In the genomic region with DNA sequence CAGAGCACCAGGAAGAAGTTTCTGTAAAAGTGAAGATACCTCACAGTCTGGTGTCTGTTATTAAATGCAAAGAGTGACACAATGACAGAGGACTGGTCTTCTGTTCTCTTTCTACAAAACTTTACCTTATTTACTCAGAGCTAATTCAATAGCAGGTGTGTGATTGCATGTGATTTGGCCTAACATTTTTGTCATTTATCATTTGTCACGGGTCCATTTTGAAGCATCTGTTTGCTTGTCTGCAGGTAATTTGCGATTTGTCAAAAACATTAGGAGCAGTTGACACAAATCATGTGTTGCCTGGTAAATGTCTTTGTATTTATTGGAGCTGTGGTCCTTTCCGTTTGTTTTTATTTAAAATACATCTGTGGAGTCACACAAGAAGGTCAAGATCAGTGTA, we compare ENCODE assay signal across 21 cellular contexts.
"Had no signal": no experiment of that assay in that cellular context is flagged by ENCODE, and none has a peak within 500 bp of the region (broad histone marks: within the 10 kb centered on the region; RNA-seq: fewer than 3 reads in every experiment).

No MANE protein-coding gene starts in this region.

- ATAC-seq: activated CD8-positive, alpha-beta T cell treated with anti-CD3 and anti-CD28 coated beads, Interleukin-2, amount 10 ng/mL, durations not matched to agents 7 days and 5 days; activated naive CD8-positive, alpha-beta T cell treated with anti-CD3 and anti-CD28 coated beads, Interleukin-2, amount 50 U/mL, for 24 hours; body of pancreas; gastroesophageal sphincter; heart left ventricle; left ventricle myocardium superior; natural killer cell had no signal

- DNase-seq: activated CD4-positive, alpha-beta T cell treated with anti-CD3 and anti-CD28 coated beads, Interleukin-2, amount 10 ng/mL, durations not matched to agents 7 days and 5 days; activated CD4-positive, CD25-positive, alpha-beta regulatory T cell treated with anti-CD3 and anti-CD28 coated beads, Interleukin-2, amount 50 U/mL, for 72 hours; activated CD8-positive, alpha-beta T cell treated with anti-CD3 and anti-CD28 coated beads, Interleukin-2, amount 10 ng/mL, durations not matched to agents 7 days and 5 days; activated gamma-delta T cell; activated naive CD4-positive, alpha-beta T cell treated with anti-CD3 and anti-CD28 coated beads, Interleukin-2, amount 50 U/mL, for 16 hours; activated naive CD8-positive, alpha-beta T cell treated with anti-CD3 and anti-CD28 coated beads, Interleukin-2, amount 50 U/mL, for 24 hours; anterior cingulate cortex; body of pancreas; cortex of kidney; endodermal cell; heart left ventricle; left ventricle myocardium superior; mammary epithelial cell; midbrain; natural killer cell; retina; stimulated activated CD4-positive, alpha-beta T cell treated with anti-CD3 and anti-CD28 coated beads, Interleukin-2, amount 100 ng/mL, for 48 hours; stimulated activated naive CD4-positive, alpha-beta T cell; testis; WERI-Rb-1 had no signal
